23 cellular contexts compared by ENCODE assay signal in the genomic region with DNA sequence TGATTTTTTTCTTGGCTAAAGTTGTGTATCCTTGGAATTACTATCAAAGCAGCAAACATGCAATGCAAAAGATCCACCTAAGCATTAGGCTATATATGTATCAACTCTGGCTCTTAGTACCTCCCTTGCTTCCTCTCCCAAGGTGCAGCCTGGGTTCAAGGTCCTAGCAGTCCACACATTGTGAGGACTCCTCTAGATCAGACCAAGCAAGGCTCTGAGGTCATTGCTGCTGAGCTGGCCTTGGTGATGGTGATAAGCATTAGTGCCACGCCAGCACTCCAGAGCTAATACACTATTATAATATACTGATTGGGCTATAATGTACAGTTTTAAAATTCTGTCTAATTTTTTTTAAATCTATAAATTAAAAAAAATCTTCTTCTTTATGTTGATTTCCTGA.
"Had no signal": no experiment of that assay in that cellular context is flagged by ENCODE, and none has a peak within 500 bp of the region (broad histone marks: within the 10 kb centered on the region; RNA-seq: fewer than 3 reads in every experiment).

No MANE protein-coding gene starts in this region.

- H3K27me3 ChIP-seq: gastrocnemius medialis, left lung, neutrophil, pancreas, stomach, thyroid gland, upper lobe of left lung, uterus had no signal

- H3K27ac ChIP-seq: gastrocnemius medialis, left lung, neutrophil, pancreas, stomach, thyroid gland, upper lobe of left lung, uterus had no signal

- H3K36me3 Mint-ChIP-seq: natural killer cell treated with Interleukin-12 subunit alpha and Interleukin-12 subunit beta and Interleukin-15 and Interleukin-18, amount 100 ng/mL, for 72 hours; stimulated activated effector memory CD8-positive, alpha-beta T cell treated with anti-CD3 and anti-CD28 coated beads, Interleukin-12 subunit alpha, Interleukin-12 subunit beta, amount 100 ng/mL, for 72 hours had no signal

- H3K9me3 Mint-ChIP-seq: natural killer cell treated with Interleukin-12 subunit alpha and Interleukin-12 subunit beta and Interleukin-15 and Interleukin-18, amount 100 ng/mL, for 72 hours; stimulated activated effector memory CD8-positive, alpha-beta T cell treated with anti-CD3 and anti-CD28 coated beads, Interleukin-12 subunit alpha, Interleukin-12 subunit beta, amount 100 ng/mL, for 72 hours had no signal

- H3K4me1 Mint-ChIP-seq: neural crest cell; stimulated activated effector memory CD8-positive, alpha-beta T cell treated with anti-CD3 and anti-CD28 coated beads, Interleukin-12 subunit alpha, Interleukin-12 subunit beta, amount 100 ng/mL, for 72 hours had no signal

- H3K4me3 Mint-ChIP-seq: natural killer cell treated with Interleukin-12 subunit alpha and Interleukin-12 subunit beta and Interleukin-15 and Interleukin-18, amount 100 ng/mL, for 72 hours; neural crest cell; stimulated activated effector memory CD8-positive, alpha-beta T cell treated with anti-CD3 and anti-CD28 coated beads, Interleukin-12 subunit alpha, Interleukin-12 subunit beta, amount 100 ng/mL, for 72 hours had no signal

- ATAC-seq: esophagus mucosa; gastrocnemius medialis; left lung; natural killer cell treated with Interleukin-12 subunit alpha and Interleukin-12 subunit beta and Interleukin-15 and Interleukin-18, amount 100 ng/mL, for 72 hours; sciatic nerve; stimulated activated effector memory CD8-positive, alpha-beta T cell treated with anti-CD3 and anti-CD28 coated beads, Interleukin-12 subunit alpha, Interleukin-12 subunit beta, amount 100 ng/mL, for 72 hours had no signal

- H3K36me3 ChIP-seq: gastrocnemius medialis, left lung, neutrophil, pancreas, stomach, thyroid gland, upper lobe of left lung, uterus had no signal

- H3K4me1 ChIP-seq: gastrocnemius medialis, pancreas, thyroid gland, uterus had no signal

- DNase-seq: cerebellar nuclear complex; cortex of kidney; effector CD4-positive, alpha-beta T cell; foreskin fibroblast; gastrocnemius medialis; head of caudate nucleus; kidney; left lung; pancreas; stimulated activated CD4-positive, alpha-beta T cell treated with anti-CD3 and anti-CD28 coated beads, Interleukin-2, amount 100 ng/mL, for 24 hours; stimulated activated CD4-positive, alpha-beta T cell treated with anti-CD3 and anti-CD28 coated beads, Interleukin-4, amount 100 ng/mL, for 24 hours; stimulated activated naive CD4-positive, alpha-beta T cell treated with Interleukin-2 at 50 U/mL for 16 hours; stomach; thyroid gland; upper lobe of left lung; uterus had no signal

- H3K27me3 Mint-ChIP-seq: natural killer cell treated with Interleukin-12 subunit alpha and Interleukin-12 subunit beta and Interleukin-15 and Interleukin-18, amount 100 ng/mL, for 72 hours; progenitor cell of endocrine pancreas had no signal

- H3K4me3 ChIP-seq: gastrocnemius medialis, left lung, pancreas, stomach, thyroid gland, upper lobe of left lung, uterus had no signal

- H3K27ac Mint-ChIP-seq: natural killer cell treated with Interleukin-12 subunit alpha and Interleukin-12 subunit beta and Interleukin-15 and Interleukin-18, amount 100 ng/mL, for 72 hours; progenitor cell of endocrine pancreas; stimulated activated effector memory CD8-positive, alpha-beta T cell treated with anti-CD3 and anti-CD28 coated beads, Interleukin-12 subunit alpha, Interleukin-12 subunit beta, amount 100 ng/mL, for 72 hours had no signal

- H3K9me3 ChIP-seq: gastrocnemius medialis, left lung, neutrophil, pancreas, stomach, thyroid gland, upper lobe of left lung, uterus had no signal
